ENCODE assay signal across 8 cellular contexts in genomic region chr15:32614712-32615050, GRCh38. TPM values are rescaled to one million over a fixed set of nuclear protein-coding genes. Genes with fewer than 3 reads are reported as not detected.
DNase-seq lines count a peak whose midpoint lies in the region; ATAC-seq and TF ChIP-seq lines count a peak whose summit lies in the region.
"Not testable (repeated sequence)": the region's sequence is repeated elsewhere in the genome, so short reads cannot be mapped to it uniquely, and the experiment has no call there.

No MANE protein-coding gene starts in this region.

- peak overlapping the region; percentile 95 to 100 (median 97) for H3K4me3 Mint-ChIP-seq in IgD-negative memory B cell
- H3K4me3 Mint-ChIP-seq in activated T-cell treated with anti-CD3 and anti-CD28 coated beads, Interleukin-2, amount 50 U/mL, for 24 hours: peak overlapping the region; percentile 99

- not testable (repeated sequence) for H3K27me3 ChIP-seq in endocrine pancreas (ENCODE audit: control insufficient read depth, insufficient read depth, low read length); rectal smooth muscle tissue (ENCODE audit: control insufficient read depth, insufficient read depth, low read length)

- not testable (repeated sequence) for H3K9me3 Mint-ChIP-seq in IgD-negative memory B cell; activated T-cell treated with anti-CD3 and anti-CD28 coated beads, Interleukin-2, amount 50 U/mL, for 24 hours

- not testable (repeated sequence) for H3K36me3 ChIP-seq in endocrine pancreas (ENCODE audit: control insufficient read depth, insufficient read depth, low read length); rectal smooth muscle tissue (ENCODE audit: control insufficient read depth, insufficient read depth, low read length)

- peaks cover 9 to 19% (median 14%) of the 10 kb centered on the region in 3 donors for H3K4me1 Mint-ChIP-seq in IgD-negative memory B cell
- peaks cover 14% of the 10 kb centered on the region for H3K4me1 Mint-ChIP-seq in activated T-cell treated with anti-CD3 and anti-CD28 coated beads, Interleukin-2, amount 50 U/mL, for 24 hours (ENCODE audit: low read depth)

- not testable (repeated sequence) for H3K9ac ChIP-seq in endocrine pancreas (ENCODE audit: control insufficient read depth, insufficient read depth, low read length); rectal smooth muscle tissue (ENCODE audit: low read length)

- not testable (repeated sequence) for DNase-seq in AG09309 (ENCODE audit: low read depth); activated T-cell treated with anti-CD3 and anti-CD28 coated beads, Interleukin-2, amount 50 U/mL, for 24 hours
- DNase-seq in left colon: peak in 1 of 2 donors; percentile 53

- H3K4me3 ChIP-seq in AG09309 (ENCODE audit: control insufficient read depth, low read depth, low read length) (peak overlapping the region; percentile 69), endocrine pancreas (ENCODE audit: control insufficient read depth, insufficient read depth, low read length) (peak overlapping the region; percentile 68), rectal smooth muscle tissue (ENCODE audit: low read length) (peak overlapping the region; percentile 70)

- H3K27ac ChIP-seq in rectal smooth muscle tissue (ENCODE audit: low read depth, low read length): peak overlapping the region; percentile 73

- TF ChIP-seq CTCF in AG09309 (IDR thresholded peaks at IDR 0.05; ENCODE audit: control insufficient read depth, insufficient read depth, low read depth, low read length, missing control alignments): not testable (repeated sequence)

- H3K27ac Mint-ChIP-seq in IgD-negative memory B cell: peak overlapping the region; percentile 85 to 100 (median 92)
- H3K27ac Mint-ChIP-seq in activated T-cell treated with anti-CD3 and anti-CD28 coated beads, Interleukin-2, amount 50 U/mL, for 24 hours: peak overlapping the region; percentile 97

- intact Hi-C loops in left colon (cut with DNase I, micrococcal nuclease): not testable (repeated sequence)

- not testable (repeated sequence) for H3K4me1 ChIP-seq in endocrine pancreas (ENCODE audit: control insufficient read depth, insufficient read depth, low read length); rectal smooth muscle tissue (ENCODE audit: control insufficient read depth, insufficient read depth, low read length)

- ATAC-seq in GM19328 (IDR thresholded peaks at IDR 0.05; ENCODE audit: unreplicated experiment): peak; percentile 25
- peak; percentile 24 for ATAC-seq in HG02798 (IDR thresholded peaks at IDR 0.05; ENCODE audit: poor library complexity, unreplicated experiment)
- peak; percentile 70 for ATAC-seq in left colon

- not testable (repeated sequence) for H3K27me3 Mint-ChIP-seq in IgD-negative memory B cell; activated T-cell treated with anti-CD3 and anti-CD28 coated beads, Interleukin-2, amount 50 U/mL, for 24 hours

- H3K9me3 ChIP-seq in endocrine pancreas (ENCODE audit: control insufficient read depth, low read length): not testable (repeated sequence)

- H3K36me3 Mint-ChIP-seq in IgD-negative memory B cell: not testable (repeated sequence)
- H3K36me3 Mint-ChIP-seq in activated T-cell treated with anti-CD3 and anti-CD28 coated beads, Interleukin-2, amount 50 U/mL, for 24 hours (ENCODE audit: low read depth): peaks cover 26% of the 10 kb centered on the region

RNA-seq across cellular contexts. Expression of gene ARHGAP11A, which starts 0.6 kb away (rescaled TPM):
- polyA plus RNA-seq in IgD-negative memory B cell: 2.4 TPM
- 10 to 100 TPM in 1 of 2 donors, 1 to 10 TPM in 1; 6.4 to 15.5 TPM for total RNA-seq in left colon

RNA-seq across cellular contexts. Expression of gene GOLGA8N, which starts 21.4 kb away (rescaled TPM):
- polyA plus RNA-seq in IgD-negative memory B cell: 0.38 TPM
- total RNA-seq in left colon: 1 to 10 TPM; 2.9 to 3.9 TPM

RNA-seq across cellular contexts. Expression of gene SCG5, which starts 26.8 kb away (rescaled TPM):
- not detected for polyA plus RNA-seq in IgD-negative memory B cell
- 1 to 10 TPM; 4.9 to 9.5 TPM for total RNA-seq in left colon
